In the genomic region with DNA sequence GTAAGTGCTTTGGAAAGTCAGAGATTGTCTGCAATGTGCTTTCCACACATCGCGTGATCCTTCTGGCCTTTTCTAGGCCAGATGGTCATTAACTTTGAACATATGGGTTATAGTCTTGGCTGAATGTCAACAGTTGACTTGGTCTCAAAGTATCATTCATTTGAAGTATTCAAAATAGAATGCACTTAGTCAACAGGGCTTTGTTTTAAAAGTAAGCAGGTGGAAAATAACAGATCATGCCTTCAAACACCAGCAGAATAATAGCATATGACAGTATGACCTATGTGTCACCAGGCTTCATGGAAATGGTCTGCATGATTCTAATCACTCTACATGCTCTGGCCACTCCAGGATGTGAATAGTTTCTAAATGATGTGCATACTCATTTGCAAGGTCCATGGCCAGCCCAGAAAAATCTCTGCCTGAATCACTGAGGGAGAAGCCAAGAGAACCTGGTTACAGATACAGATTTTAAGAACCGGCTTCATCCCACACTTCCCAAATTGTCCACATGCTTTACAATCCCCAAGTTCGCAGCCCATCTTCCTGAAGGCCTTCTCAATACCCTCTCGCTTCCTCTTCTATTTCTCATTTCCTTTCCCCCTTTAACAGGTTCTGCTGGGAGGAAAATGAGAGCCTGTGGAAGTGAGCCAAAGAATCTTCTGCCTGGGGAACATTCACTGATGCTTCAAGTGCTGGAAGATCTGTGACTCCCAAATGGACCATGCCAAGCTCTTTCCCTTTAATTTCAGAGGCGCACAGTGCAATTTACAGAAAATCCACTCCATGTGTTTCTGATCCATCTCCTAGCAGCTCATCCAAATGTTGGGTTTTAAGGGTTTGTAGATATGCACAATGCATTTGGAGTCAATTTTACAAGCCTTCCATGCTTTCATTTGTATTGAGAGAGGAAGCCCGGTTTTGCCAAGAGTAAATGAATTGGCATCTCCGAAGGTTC, we compare ENCODE assay signal across 21 cellular contexts.
DNase-seq lines count a peak whose midpoint lies in the region; ATAC-seq and TF ChIP-seq lines count a peak whose summit lies in the region.
"Had no signal": no experiment of that assay in that cellular context is flagged by ENCODE, and none has a peak within 500 bp of the region (broad histone marks: within the 10 kb centered on the region; RNA-seq: fewer than 3 reads in every experiment).

No MANE protein-coding gene starts in this region.

- no peaks in the 10 kb centered on the region for H3K36me3 Mint-ChIP-seq in activated CD8-positive, alpha-beta T cell treated with anti-CD3 and anti-CD28 coated beads for 36 hours (ENCODE audit: low read depth)
- H3K36me3 Mint-ChIP-seq in activated CD8-positive, alpha-beta T cell treated with anti-CD3 and anti-CD28 coated beads, Interleukin-2, amount 10 ng/mL, durations not matched to agents 7 days and 5 days (ENCODE audit: low read depth) = no peaks in the 10 kb centered on the region
- H3K36me3 Mint-ChIP-seq: CD4-positive, CD25-positive, alpha-beta regulatory T cell; naive thymus-derived CD8-positive, alpha-beta T cell had no signal

- TF ChIP-seq CTCF in activated CD8-positive, alpha-beta T cell treated with anti-CD3 and anti-CD28 coated beads for 36 hours (IDR thresholded peaks at IDR 0.05) = no peak
- TF ChIP-seq CTCF in fibroblast of mammary gland (conservative IDR thresholded peaks at IDR 0.05; ENCODE audit: control insufficient read depth, insufficient read depth, low read depth, low read length) (no peak), heart left ventricle (IDR thresholded peaks at IDR 0.05) (no peak)

- no peak overlapping the region for H3K4me3 Mint-ChIP-seq in activated CD8-positive, alpha-beta T cell treated with anti-CD3 and anti-CD28 coated beads for 36 hours
- no peak overlapping the region for H3K4me3 Mint-ChIP-seq in activated CD8-positive, alpha-beta T cell treated with anti-CD3 and anti-CD28 coated beads, Interleukin-2, amount 10 ng/mL, durations not matched to agents 7 days and 5 days
- H3K4me3 Mint-ChIP-seq: activated CD4-positive, alpha-beta T cell treated with anti-CD3 and anti-CD28 coated beads, Interleukin-2, amount 10 ng/mL, durations not matched to agents 24 days and 14 days; CD4-positive, CD25-positive, alpha-beta regulatory T cell; naive thymus-derived CD8-positive, alpha-beta T cell had no signal

- H3K9me3 ChIP-seq in heart left ventricle = no peaks in the 10 kb centered on the region
- H3K9me3 ChIP-seq: ascending aorta, sigmoid colon, transverse colon had no signal

- no peak overlapping the region for H3K4me3 ChIP-seq in fibroblast of mammary gland (ENCODE audit: control insufficient read depth, low read depth, low read length)
- H3K4me3 ChIP-seq in heart left ventricle = no peak overlapping the region
- H3K4me3 ChIP-seq: ascending aorta, sigmoid colon, transverse colon had no signal

- CTCF ChIA-PET in activated CD8-positive, alpha-beta T cell treated with anti-CD3 and anti-CD28 coated beads for 36 hours (lab: Charles Lee) = interaction anchor here (0.5 to 3.5 kb wide), 4 partner anchors 15 to 805 kb away, joined by 3 to 14 read pairs (median 3); no protein-coding TSS in a partner anchor
- CTCF ChIA-PET in activated CD8-positive, alpha-beta T cell treated with anti-CD3 and anti-CD28 coated beads, Interleukin-2, amount 10 ng/mL, durations not matched to agents 7 days and 5 days (lab: Charles Lee) = interaction anchor here (1.2 kb wide), 1 partner anchor 129 kb away, joined by 3 read pairs; no protein-coding TSS in a partner anchor

- no peaks in the 10 kb centered on the region for H3K9me3 Mint-ChIP-seq in activated CD8-positive, alpha-beta T cell treated with anti-CD3 and anti-CD28 coated beads for 36 hours
- no peaks in the 10 kb centered on the region for H3K9me3 Mint-ChIP-seq in activated CD8-positive, alpha-beta T cell treated with anti-CD3 and anti-CD28 coated beads, Interleukin-2, amount 10 ng/mL, durations not matched to agents 7 days and 5 days (ENCODE audit: insufficient read depth)
- H3K9me3 Mint-ChIP-seq: activated CD4-positive, alpha-beta T cell treated with anti-CD3 and anti-CD28 coated beads, Interleukin-2, amount 10 ng/mL, durations not matched to agents 24 days and 14 days had no signal

- no peaks in the 10 kb centered on the region for H3K27me3 ChIP-seq in heart left ventricle
- H3K27me3 ChIP-seq: ascending aorta, sigmoid colon, transverse colon had no signal

- H3K4me1 Mint-ChIP-seq in activated CD8-positive, alpha-beta T cell treated with anti-CD3 and anti-CD28 coated beads for 36 hours (ENCODE audit: low read depth) = peaks cover 8% of the 10 kb centered on the region
- no peaks in the 10 kb centered on the region for H3K4me1 Mint-ChIP-seq in activated CD8-positive, alpha-beta T cell treated with anti-CD3 and anti-CD28 coated beads, Interleukin-2, amount 10 ng/mL, durations not matched to agents 7 days and 5 days (ENCODE audit: low read depth)
- H3K4me1 Mint-ChIP-seq: activated CD4-positive, alpha-beta T cell treated with anti-CD3 and anti-CD28 coated beads, Interleukin-2, amount 10 ng/mL, durations not matched to agents 24 days and 14 days; CD4-positive, CD25-positive, alpha-beta regulatory T cell had no signal

- intact Hi-C loops in activated CD8-positive, alpha-beta T cell treated with anti-CD3 and anti-CD28 coated beads for 36 hours (cut with micrococcal nuclease) = no loop called here
- intact Hi-C loops in heart left ventricle (cut with DNase I) = no loop called here

- H3K27me3 Mint-ChIP-seq in activated CD8-positive, alpha-beta T cell treated with anti-CD3 and anti-CD28 coated beads for 36 hours = no peaks in the 10 kb centered on the region
- no peaks in the 10 kb centered on the region for H3K27me3 Mint-ChIP-seq in activated CD8-positive, alpha-beta T cell treated with anti-CD3 and anti-CD28 coated beads, Interleukin-2, amount 10 ng/mL, durations not matched to agents 7 days and 5 days (ENCODE audit: low read depth)
- H3K27me3 Mint-ChIP-seq: CD4-positive, CD25-positive, alpha-beta regulatory T cell; naive thymus-derived CD8-positive, alpha-beta T cell had no signal

- POLR2A ChIA-PET in activated CD8-positive, alpha-beta T cell treated with anti-CD3 and anti-CD28 coated beads for 36 hours (lab: Charles Lee) = no interaction called here
- POLR2A ChIA-PET in activated CD8-positive, alpha-beta T cell treated with anti-CD3 and anti-CD28 coated beads, Interleukin-2, amount 10 ng/mL, durations not matched to agents 7 days and 5 days (lab: Charles Lee) = no interaction called here

- no peak for DNase-seq in activated CD8-positive, alpha-beta T cell treated with anti-CD3 and anti-CD28 coated beads for 36 hours
- DNase-seq in activated CD8-positive, alpha-beta T cell treated with anti-CD3 and anti-CD28 coated beads, Interleukin-2, amount 10 ng/mL, durations not matched to agents 7 days and 5 days = no peak
- DNase-seq in NCI-H524 treated with DMSO at 0.1 percent for 48 hours (lab: John Stamatoyannopoulos, UW) (peak; percentile 45), fibroblast of mammary gland (ENCODE audit: low read depth) (peak; percentile 22), heart left ventricle (no peak), HUDEP-2 (lab: John Stamatoyannopoulos, UW; ENCODE audit: unreplicated experiment in 76 of 76) (no peak), cortex of kidney (lab: John Stamatoyannopoulos, UW) (no peak)
- no peak for DNase-seq in activated CD8-positive, alpha-beta memory T cell treated with anti-CD3 and anti-CD28 coated beads, Interleukin-2, amount 50 U/mL, for 4 hours
- DNase-seq: activated CD4-positive, alpha-beta T cell treated with anti-CD3 and anti-CD28 coated beads, Interleukin-2, amount 10 ng/mL, durations not matched to agents 24 days and 14 days; CD4-positive, CD25-positive, alpha-beta regulatory T cell; DMS53; Karpas-422; naive thymus-derived CD8-positive, alpha-beta T cell; NCI-H1092; NCI-H69; sigmoid colon; stimulated activated naive CD4-positive, alpha-beta T cell; transverse colon had no signal

- no peaks in the 10 kb centered on the region for H3K36me3 ChIP-seq in heart left ventricle
- H3K36me3 ChIP-seq: ascending aorta, sigmoid colon, transverse colon had no signal

- no peaks in the 10 kb centered on the region for H3K4me1 ChIP-seq in heart left ventricle
- H3K4me1 ChIP-seq: ascending aorta, parathyroid adenoma, transverse colon had no signal

- TF ChIP-seq POLR2A in heart left ventricle (IDR thresholded peaks at IDR 0.05) = no peak

- peak; percentile 68 for ATAC-seq in activated CD8-positive, alpha-beta T cell treated with anti-CD3 and anti-CD28 coated beads for 36 hours
- ATAC-seq in activated CD8-positive, alpha-beta T cell treated with anti-CD3 and anti-CD28 coated beads, Interleukin-2, amount 10 ng/mL, durations not matched to agents 7 days and 5 days = no peak
- no peak for ATAC-seq in heart left ventricle
- ATAC-seq: naive thymus-derived CD8-positive, alpha-beta T cell; Right ventricle myocardium inferior had no signal

- WGBS in heart left ventricle, 4 donors = 83 to 86% (median 85%) methylated on average over 8 of the region's 8 CpGs

- no peak overlapping the region for H3K27ac Mint-ChIP-seq in activated CD8-positive, alpha-beta T cell treated with anti-CD3 and anti-CD28 coated beads for 36 hours
- H3K27ac Mint-ChIP-seq in activated CD8-positive, alpha-beta T cell treated with anti-CD3 and anti-CD28 coated beads, Interleukin-2, amount 10 ng/mL, durations not matched to agents 7 days and 5 days = no peak overlapping the region
- H3K27ac Mint-ChIP-seq: activated CD4-positive, alpha-beta T cell treated with anti-CD3 and anti-CD28 coated beads, Interleukin-2, amount 10 ng/mL, durations not matched to agents 24 days and 14 days; CD4-positive, CD25-positive, alpha-beta regulatory T cell had no signal

- H3K27ac ChIP-seq in heart left ventricle = no peak overlapping the region
- H3K27ac ChIP-seq: ascending aorta, parathyroid adenoma, sigmoid colon, transverse colon had no signal

Comparison
In these comparisons a context has a peak if more than half of its experiments do, and no peak if none do; other contexts are left out.
1. DNase-seq: peak in NCI-H524 treated with DMSO at 0.1 percent for 48 hours (single experiment) and fibroblast of mammary gland (single experiment); none in activated CD8-positive, alpha-beta T cell treated with anti-CD3 and anti-CD28 coated beads for 36 hours (single experiment), activated CD8-positive, alpha-beta T cell treated with anti-CD3 and anti-CD28 coated beads, Interleukin-2, amount 10 ng/mL, durations not matched to agents 7 days and 5 days (single experiment), heart left ventricle (0 of 5), HUDEP-2 (0 of 76), activated CD8-positive, alpha-beta memory T cell treated with anti-CD3 and anti-CD28 coated beads, Interleukin-2, amount 50 U/mL, for 4 hours (single experiment) and cortex of kidney (single experiment).